Comparison of ENCODE assay signal across 42 cellular contexts in genomic region chr19:43483281-43483680, GRCh38. TPM values are rescaled to one million over a fixed set of nuclear protein-coding genes. Genes with fewer than 3 reads are reported as not detected.
"Had no signal": no experiment of that assay in that cellular context is flagged by ENCODE, and none has a peak within 500 bp of the region (broad histone marks: within the 10 kb centered on the region; RNA-seq: fewer than 3 reads in every experiment).

No MANE protein-coding gene starts in this region.

- H3K27me3 Mint-ChIP-seq: activated naive CD4-positive, alpha-beta T cell treated with anti-CD3 and anti-CD28 coated beads, Interleukin-2, amount 10 ng/mL, durations not matched to agents 7 days and 5 days; activated naive CD4-positive, alpha-beta T cell treated with anti-CD3 and anti-CD28 coated beads, Interleukin-2, amount 50 U/mL, for 24 hours; activated naive CD8-positive, alpha-beta T cell; activated naive CD8-positive, alpha-beta T cell treated with anti-CD3 and anti-CD28 coated beads for 36 hours; activated naive CD8-positive, alpha-beta T cell treated with anti-CD3 and anti-CD28 coated beads, Interleukin-2, amount 10 ng/mL, durations not matched to agents 7 days and 5 days; activated naive CD8-positive, alpha-beta T cell treated with anti-CD3 and anti-CD28 coated beads, Interleukin-2, amount 50 U/mL, for 24 hours; activated T-cell treated with anti-CD3 and anti-CD28 coated beads, Interleukin-2, amount 50 U/mL, for 24 hours; activated T-helper 17 cell treated with anti-CD3 and anti-CD28 coated beads, Interleukin-2, amount 50 U/mL, for 72 hours; brain; central memory CD8-positive, alpha-beta T cell had no signal

- H3K4me1 ChIP-seq: ascending aorta, body of pancreas had no signal

- ATAC-seq: activated naive CD4-positive, alpha-beta T cell treated with anti-CD3 and anti-CD28 coated beads, Interleukin-2, amount 50 U/mL, for 72 hours; activated naive CD8-positive, alpha-beta T cell treated with anti-CD3 and anti-CD28 coated beads, Interleukin-2, amount 50 U/mL, for 24 hours; activated T-cell treated with anti-CD3 and anti-CD28 coated beads, Interleukin-2, amount 50 U/mL, for 4 hours; activated T-cell treated with anti-CD3 and anti-CD28 coated beads, Interleukin-2, amount 50 U/mL, for 72 hours; activated T-helper 17 cell treated with anti-CD3 and anti-CD28 coated beads, Interleukin-2, amount 50 U/mL, for 72 hours; body of pancreas had no signal

- H3K27me3 ChIP-seq: adrenal gland, ascending aorta, body of pancreas, brain microvascular endothelial cell, cardiac muscle cell had no signal

- H3K9me3 ChIP-seq: adrenal gland, ascending aorta, body of pancreas had no signal

- DNase-seq: activated effector memory CD4-positive, alpha-beta T cell treated with anti-CD3 and anti-CD28 coated beads, Interleukin-2, amount 50 U/mL, for 16 hours; activated effector memory CD4-positive, alpha-beta T cell treated with Interleukin-2 at 50 U/mL for 16 hours; activated gamma-delta T cell; activated gamma-delta T cell treated with Interleukin-2 at 50 U/mL for 16 hours; activated naive CD4-positive, alpha-beta T cell; activated naive CD4-positive, alpha-beta T cell treated with anti-CD3 and anti-CD28 coated beads for 36 hours; activated naive CD4-positive, alpha-beta T cell treated with anti-CD3 and anti-CD28 coated beads, Interleukin-2, amount 10 ng/mL, durations not matched to agents 7 days and 5 days; activated naive CD4-positive, alpha-beta T cell treated with anti-CD3 and anti-CD28 coated beads, Interleukin-2, amount 50 U/mL, for 16 hours; activated naive CD4-positive, alpha-beta T cell treated with Interleukin-2 at 50 U/mL for 16 hours; activated naive CD8-positive, alpha-beta T cell treated with anti-CD3 and anti-CD28 coated beads for 36 hours; activated naive CD8-positive, alpha-beta T cell treated with anti-CD3 and anti-CD28 coated beads, Interleukin-2, amount 10 ng/mL, durations not matched to agents 7 days and 5 days; activated naive CD8-positive, alpha-beta T cell treated with anti-CD3 and anti-CD28 coated beads, Interleukin-2, amount 50 U/mL, for 24 hours; activated T-cell treated with anti-CD3 and anti-CD28 coated beads for 4 hours; activated T-cell treated with anti-CD3 and anti-CD28 coated beads, Interleukin-2, amount 50 U/mL, for 1 hour; activated T-cell treated with anti-CD3 and anti-CD28 coated beads, Interleukin-2, amount 50 U/mL, for 24 hours; activated T-cell treated with anti-CD3 and anti-CD28 coated beads, Interleukin-2, amount 50 U/mL, for 4 hours; activated T-cell treated with anti-CD3 and anti-CD28 coated beads, Interleukin-2, amount 50 U/mL, for 48 hours; activated T-cell treated with anti-CD3 and anti-CD28 coated beads, Interleukin-2, amount 50 U/mL, for 72 hours; adrenal gland; amniotic stem cell; amygdala; anterior cingulate cortex; aorta; body of pancreas; brain microvascular endothelial cell; caudate nucleus; central memory CD4-positive, alpha-beta T cell; cerebellar nuclear complex had no signal

- H3K9me3 Mint-ChIP-seq: activated naive CD4-positive, alpha-beta T cell treated with anti-CD3 and anti-CD28 coated beads for 36 hours; activated naive CD4-positive, alpha-beta T cell treated with anti-CD3 and anti-CD28 coated beads, Interleukin-2, amount 10 ng/mL, durations not matched to agents 7 days and 5 days; activated naive CD4-positive, alpha-beta T cell treated with anti-CD3 and anti-CD28 coated beads, Interleukin-2, amount 50 U/mL, for 24 hours; activated naive CD4-positive, alpha-beta T cell treated with anti-CD3 and anti-CD28 coated beads, Interleukin-2, amount 50 U/mL, for 72 hours; activated naive CD8-positive, alpha-beta T cell treated with anti-CD3 and anti-CD28 coated beads for 36 hours; activated naive CD8-positive, alpha-beta T cell treated with anti-CD3 and anti-CD28 coated beads, Interleukin-2, amount 10 ng/mL, durations not matched to agents 7 days and 5 days; activated naive CD8-positive, alpha-beta T cell treated with anti-CD3 and anti-CD28 coated beads, Interleukin-2, amount 50 U/mL, for 24 hours; activated T-cell treated with anti-CD3 and anti-CD28 coated beads, Interleukin-2, amount 50 U/mL, for 24 hours; activated T-cell treated with anti-CD3 and anti-CD28 coated beads, Interleukin-2, amount 50 U/mL, for 4 hours; activated T-cell treated with anti-CD3 and anti-CD28 coated beads, Interleukin-2, amount 50 U/mL, for 72 hours; activated T-helper 1 cell treated with anti-CD3 and anti-CD28 coated beads, Interleukin-12 subunit alpha, Interleukin-12 subunit beta, Interleukin-2, Interleukin-4 antibody, amounts not matched to agents 30 ng/mL and 10 ng/mL and 1 ng/mL, durations not matched to agents 14 hours and 24 hours and 36 hours; activated T-helper 17 cell treated with anti-CD3 and anti-CD28 coated beads, Interleukin-2, amount 50 U/mL, for 72 hours; activated T-helper 2 cell treated with anti-CD3 and anti-CD28 coated beads, Interferon-gamma antibody, Interleukin-2, Interleukin-4, amounts not matched to agents 10 μg/mL and 5 μg/mL and 100 μg/mL, durations not matched to agents 14 hours and 24 hours and 36 hours; brain; central memory CD8-positive, alpha-beta T cell had no signal

- H3K27ac Mint-ChIP-seq: activated naive CD4-positive, alpha-beta T cell treated with anti-CD3 and anti-CD28 coated beads for 36 hours; activated naive CD4-positive, alpha-beta T cell treated with anti-CD3 and anti-CD28 coated beads, Interleukin-2, amount 10 ng/mL, durations not matched to agents 7 days and 5 days; activated naive CD4-positive, alpha-beta T cell treated with anti-CD3 and anti-CD28 coated beads, Interleukin-2, amount 50 U/mL, for 24 hours; activated naive CD4-positive, alpha-beta T cell treated with anti-CD3 and anti-CD28 coated beads, Interleukin-2, amount 50 U/mL, for 72 hours; activated naive CD8-positive, alpha-beta T cell; activated naive CD8-positive, alpha-beta T cell treated with anti-CD3 and anti-CD28 coated beads for 36 hours; activated naive CD8-positive, alpha-beta T cell treated with anti-CD3 and anti-CD28 coated beads, Interleukin-2, amount 10 ng/mL, durations not matched to agents 7 days and 5 days; activated naive CD8-positive, alpha-beta T cell treated with anti-CD3 and anti-CD28 coated beads, Interleukin-2, amount 50 U/mL, for 24 hours; activated T-cell treated with anti-CD3 and anti-CD28 coated beads, Interleukin-2, amount 50 U/mL, for 24 hours; activated T-cell treated with anti-CD3 and anti-CD28 coated beads, Interleukin-2, amount 50 U/mL, for 72 hours; activated T-helper 1 cell treated with anti-CD3 and anti-CD28 coated beads, Interleukin-12 subunit alpha, Interleukin-12 subunit beta, Interleukin-2, Interleukin-4 antibody, amounts not matched to agents 30 ng/mL and 10 ng/mL and 1 ng/mL, durations not matched to agents 14 hours and 24 hours and 36 hours; activated T-helper 17 cell treated with anti-CD3 and anti-CD28 coated beads, Interleukin-2, amount 50 U/mL, for 72 hours; activated T-helper 2 cell treated with anti-CD3 and anti-CD28 coated beads, Interferon-gamma antibody, Interleukin-2, Interleukin-4, amounts not matched to agents 10 μg/mL and 5 μg/mL and 100 μg/mL, durations not matched to agents 14 hours and 24 hours and 36 hours; brain had no signal

- H3K4me3 Mint-ChIP-seq: activated naive CD4-positive, alpha-beta T cell treated with anti-CD3 and anti-CD28 coated beads for 36 hours; activated naive CD4-positive, alpha-beta T cell treated with anti-CD3 and anti-CD28 coated beads, Interleukin-2, amount 10 ng/mL, durations not matched to agents 7 days and 5 days; activated naive CD4-positive, alpha-beta T cell treated with anti-CD3 and anti-CD28 coated beads, Interleukin-2, amount 50 U/mL, for 24 hours; activated naive CD8-positive, alpha-beta T cell; activated naive CD8-positive, alpha-beta T cell treated with anti-CD3 and anti-CD28 coated beads for 36 hours; activated naive CD8-positive, alpha-beta T cell treated with anti-CD3 and anti-CD28 coated beads, Interleukin-2, amount 10 ng/mL, durations not matched to agents 7 days and 5 days; activated naive CD8-positive, alpha-beta T cell treated with anti-CD3 and anti-CD28 coated beads, Interleukin-2, amount 50 U/mL, for 24 hours; activated T-cell treated with anti-CD3 and anti-CD28 coated beads, Interleukin-2, amount 50 U/mL, for 24 hours; activated T-cell treated with anti-CD3 and anti-CD28 coated beads, Interleukin-2, amount 50 U/mL, for 4 hours; activated T-cell treated with anti-CD3 and anti-CD28 coated beads, Interleukin-2, amount 50 U/mL, for 72 hours; activated T-helper 1 cell treated with anti-CD3 and anti-CD28 coated beads, Interleukin-12 subunit alpha, Interleukin-12 subunit beta, Interleukin-2, Interleukin-4 antibody, amounts not matched to agents 30 ng/mL and 10 ng/mL and 1 ng/mL, durations not matched to agents 14 hours and 24 hours and 36 hours; activated T-helper 17 cell treated with anti-CD3 and anti-CD28 coated beads, Interleukin-2, amount 50 U/mL, for 72 hours; brain; central memory CD8-positive, alpha-beta T cell had no signal

- H3K4me1 Mint-ChIP-seq: activated naive CD4-positive, alpha-beta T cell treated with anti-CD3 and anti-CD28 coated beads, Interleukin-2, amount 10 ng/mL, durations not matched to agents 7 days and 5 days; activated naive CD4-positive, alpha-beta T cell treated with anti-CD3 and anti-CD28 coated beads, Interleukin-2, amount 50 U/mL, for 24 hours; activated naive CD8-positive, alpha-beta T cell treated with anti-CD3 and anti-CD28 coated beads for 36 hours; activated naive CD8-positive, alpha-beta T cell treated with anti-CD3 and anti-CD28 coated beads, Interleukin-2, amount 10 ng/mL, durations not matched to agents 7 days and 5 days; activated naive CD8-positive, alpha-beta T cell treated with anti-CD3 and anti-CD28 coated beads, Interleukin-2, amount 50 U/mL, for 24 hours; activated T-helper 17 cell treated with anti-CD3 and anti-CD28 coated beads, Interleukin-2, amount 50 U/mL, for 72 hours; brain; central memory CD8-positive, alpha-beta T cell had no signal

- H3K27ac ChIP-seq: adrenal gland, ascending aorta, body of pancreas, brain microvascular endothelial cell, cardiac muscle cell had no signal

- H3K36me3 Mint-ChIP-seq: activated naive CD4-positive, alpha-beta T cell treated with anti-CD3 and anti-CD28 coated beads, Interleukin-2, amount 10 ng/mL, durations not matched to agents 7 days and 5 days had no signal

- H3K4me3 ChIP-seq: adrenal gland, ascending aorta, body of pancreas, cardiac muscle cell had no signal

- FAIRE-seq: astrocyte, bronchial epithelial cell had no signal

- H3K36me3 ChIP-seq: adrenal gland, brain microvascular endothelial cell had no signal

RNA-seq across cellular contexts. Expression of gene LYPD3, which starts 17.9 kb away (rescaled TPM):
- total RNA-seq: ascending aorta, cardiac septum, cerebellum had no signal

RNA-seq across cellular contexts. Expression of gene ZNF575, which starts 49.7 kb away (rescaled TPM):
- total RNA-seq: ascending aorta, bronchial epithelial cell, cardiac muscle cell had no signal
